ENCODE assay signal across 12 cellular contexts in the genomic region with DNA sequence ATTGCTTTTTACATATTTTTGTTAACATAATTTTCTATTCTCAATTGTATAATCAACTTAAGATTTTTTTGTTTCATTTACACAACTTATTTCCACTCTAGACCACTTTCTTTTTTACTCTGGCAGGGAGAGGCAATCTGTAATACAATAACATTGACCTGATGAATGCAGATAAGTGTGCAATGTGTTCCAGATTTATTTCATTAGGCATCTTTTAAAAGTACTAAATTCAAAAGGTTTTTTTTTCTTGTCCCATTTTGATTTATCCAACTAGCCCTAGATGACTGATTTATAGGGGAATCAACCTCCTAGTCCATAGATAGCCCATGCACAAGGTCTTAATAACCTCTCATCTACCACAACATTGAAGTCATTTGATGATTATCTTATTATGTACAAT. TPM values are rescaled to one million over a fixed set of nuclear protein-coding genes. Genes with fewer than 3 reads are reported as not detected.
"Had no signal": no experiment of that assay in that cellular context is flagged by ENCODE, and none has a peak within 500 bp of the region (broad histone marks: within the 10 kb centered on the region; RNA-seq: fewer than 3 reads in every experiment).

No MANE protein-coding gene starts in this region.

- ATAC-seq: HCT116, K562 had no signal

- H3K9ac ChIP-seq: GM23248, KMS-11 had no signal

- H3K4me1 ChIP-seq: HAP-1 had no signal

- H3K27ac ChIP-seq: GM23248, KMS-11 had no signal

- DNase-seq: GM23248, GOT3, H7, HFFc6, IMR-90 had no signal

- H3K4me3 Mint-ChIP-seq: HFFc6 had no signal

- FAIRE-seq: HTR-8/SVneo, K562 had no signal

- H3K36me3 ChIP-seq: HAP-1 had no signal

- H3K9me3 ChIP-seq: HAP-1 had no signal

- H3K4me2 ChIP-seq: KMS-11 had no signal

- H3K27ac Mint-ChIP-seq: HFFc6 had no signal

- H3K4me3 ChIP-seq: GM23248, HAP-1, K562 had no signal

- H2AFZ ChIP-seq: GM23248 had no signal

RNA-seq across cellular contexts. Expression of a gene that starts 55.5 kb away (rescaled TPM):
- total RNA-seq: GM23248, H4, H7, HFFc6, HT-29, IMR-90, K562 had no signal
- polyA plus RNA-seq: GM23248, IMR-90, K562 had no signal
